ENCODE assay signal across 16 cellular contexts in the genomic region with DNA sequence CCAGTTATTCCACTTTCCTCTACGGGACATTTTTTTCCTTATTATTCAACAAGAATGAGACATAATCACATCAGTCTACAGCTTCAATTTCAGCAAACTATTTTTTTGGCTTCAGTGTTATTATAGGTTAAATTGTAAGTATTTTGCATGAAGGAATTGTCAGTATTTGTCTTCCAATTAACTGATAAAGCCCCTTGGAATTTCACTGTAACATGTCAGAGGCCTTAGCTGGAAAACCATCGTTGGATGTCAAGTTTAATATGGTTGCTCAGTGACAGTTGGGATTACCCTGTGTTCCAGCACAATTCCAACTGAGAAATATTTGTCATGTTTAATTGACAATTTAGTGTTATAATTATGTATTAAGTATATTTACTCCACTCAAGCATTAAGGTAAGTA.
"Had no signal": no experiment of that assay in that cellular context is flagged by ENCODE, and none has a peak within 500 bp of the region (broad histone marks: within the 10 kb centered on the region; RNA-seq: fewer than 3 reads in every experiment).

No MANE protein-coding gene starts in this region.

- H3K27ac ChIP-seq: heart left ventricle, right atrium auricular region, sigmoid colon, suprapubic skin, thyroid gland had no signal

- H3K27me3 Mint-ChIP-seq: type B pancreatic cell had no signal

- H3K4me1 ChIP-seq: right atrium auricular region, sigmoid colon, suprapubic skin, thyroid gland had no signal

- H3K36me3 Mint-ChIP-seq: natural killer cell; stimulated activated effector memory CD8-positive, alpha-beta T cell treated with anti-CD3 and anti-CD28 coated beads, Interleukin-12 subunit alpha, Interleukin-12 subunit beta, amount 100 ng/mL, for 72 hours; type B pancreatic cell had no signal

- H3K27me3 ChIP-seq: heart left ventricle, right atrium auricular region, sigmoid colon, suprapubic skin, thyroid gland had no signal

- H3K9me3 ChIP-seq: heart left ventricle, mucosa of descending colon, right atrium auricular region, sigmoid colon, suprapubic skin, thyroid gland had no signal

- DNase-seq: dermis blood vessel endothelial cell; heart left ventricle; hippocampal formation; mucosa of descending colon; natural killer cell; occipital lobe; sigmoid colon; small intestine; stimulated activated CD4-positive, alpha-beta T cell treated with anti-CD3 and anti-CD28 coated beads, Interleukin-4, amount 100 ng/mL, for 1 hour; stimulated activated CD8-positive, alpha-beta memory T cell treated with anti-CD3 and anti-CD28 coated beads, Interleukin-4, amount 100 ng/mL, for 48 hours; stimulated activated naive CD8-positive, alpha-beta T cell treated with anti-CD3 and anti-CD28 coated beads, Interleukin-15, Interleukin-2, amounts not matched to agents 100 U/mL and 50 U/mL, for 24 hours; thyroid gland had no signal

- H3K36me3 ChIP-seq: heart left ventricle, right atrium auricular region, sigmoid colon, suprapubic skin, thyroid gland had no signal

- H3K27ac Mint-ChIP-seq: natural killer cell; stimulated activated effector memory CD8-positive, alpha-beta T cell treated with anti-CD3 and anti-CD28 coated beads, Interleukin-12 subunit alpha, Interleukin-12 subunit beta, amount 100 ng/mL, for 72 hours; type B pancreatic cell had no signal

- H3K4me3 Mint-ChIP-seq: natural killer cell; stimulated activated effector memory CD8-positive, alpha-beta T cell treated with anti-CD3 and anti-CD28 coated beads, Interleukin-12 subunit alpha, Interleukin-12 subunit beta, amount 100 ng/mL, for 72 hours; type B pancreatic cell had no signal

- H3K4me3 ChIP-seq: heart left ventricle, mucosa of descending colon, right atrium auricular region, sigmoid colon, suprapubic skin, thyroid gland had no signal

- H3K4me1 Mint-ChIP-seq: natural killer cell; stimulated activated effector memory CD8-positive, alpha-beta T cell treated with anti-CD3 and anti-CD28 coated beads, Interleukin-12 subunit alpha, Interleukin-12 subunit beta, amount 100 ng/mL, for 72 hours had no signal
